ENCODE assay signal across 1 cellular context in genomic region chr14:54567634-54568561, GRCh38.
TF ChIP-seq lines count a peak whose summit lies in the region.

No MANE protein-coding gene starts in this region.

TF ChIP-seq in H1, 55 proteins besides CTCF, POLR2A, EP300 and RAD21:
- no peak for TF ChIP-seq JUND (IDR thresholded peaks at IDR 0.05; ENCODE audit: low read length)
- no peak for TF ChIP-seq SIX5 (IDR thresholded peaks at IDR 0.05; ENCODE audit: low read depth, low read length)
- no peak for TF ChIP-seq CREB1 (IDR thresholded peaks at IDR 0.05)
- peak; percentile 59 for TF ChIP-seq KDM4A (IDR thresholded peaks at IDR 0.05; ENCODE audit: low read depth, low read length, severe bottlenecking)
- TF ChIP-seq RBBP5 (IDR thresholded peaks at IDR 0.05; ENCODE audit: borderline replicate concordance, low read depth, low read length) = no peak
- TF ChIP-seq PHF8 (conservative IDR thresholded peaks at IDR 0.05; ENCODE audit: low read depth, low read length) = peak; percentile 30; the same call in 1 of the 2 replicates
- TF ChIP-seq RNF2 (IDR thresholded peaks at IDR 0.05; ENCODE audit: borderline replicate concordance, low read depth, low read length, missing control alignments, poor library complexity, severe bottlenecking) = no peak
- TF ChIP-seq SAP30 (IDR thresholded peaks at IDR 0.05; ENCODE audit: insufficient read depth, insufficient replicate concordance, low read length) = no peak
- no peak for TF ChIP-seq ATF2 (IDR thresholded peaks at IDR 0.05; ENCODE audit: low read length)
- no peak for TF ChIP-seq NANOG (IDR thresholded peaks at IDR 0.05; ENCODE audit: insufficient read depth, low read depth, low read length, poor library complexity, severe bottlenecking)
- TF ChIP-seq MAX (IDR thresholded peaks at IDR 0.05) = peak; percentile 47; the same call in 1 of the 2 replicates
- no peak for TF ChIP-seq NRF1 (IDR thresholded peaks at IDR 0.05; ENCODE audit: low read depth, low read length)
- no peak for TF ChIP-seq POU5F1 (IDR thresholded peaks at IDR 0.05; ENCODE audit: low read depth, low read length)
- TF ChIP-seq POLR2AphosphoS5 (IDR thresholded peaks at IDR 0.05; ENCODE audit: low read depth, low read length) = peak; percentile 39; the same call in 1 of the 2 replicates
- no peak for TF ChIP-seq SP4 (IDR thresholded peaks at IDR 0.05; ENCODE audit: low read length)
- no peak for TF ChIP-seq KDM5A (IDR thresholded peaks at IDR 0.05; ENCODE audit: low read length)
- TF ChIP-seq GABPA (IDR thresholded peaks at IDR 0.05; ENCODE audit: borderline replicate concordance, insufficient read depth, low read length) = no peak
- TF ChIP-seq JUN (IDR thresholded peaks at IDR 0.05; ENCODE audit: low read depth, low read length) = no peak
- TF ChIP-seq CHD2 (IDR thresholded peaks at IDR 0.05; ENCODE audit: low read length) = no peak
- no peak for TF ChIP-seq TBP (IDR thresholded peaks at IDR 0.05; ENCODE audit: low read depth, low read length)
- no peak for TF ChIP-seq SUZ12 (IDR thresholded peaks at IDR 0.05; ENCODE audit: low read length)
- TF ChIP-seq, protein P1, sequence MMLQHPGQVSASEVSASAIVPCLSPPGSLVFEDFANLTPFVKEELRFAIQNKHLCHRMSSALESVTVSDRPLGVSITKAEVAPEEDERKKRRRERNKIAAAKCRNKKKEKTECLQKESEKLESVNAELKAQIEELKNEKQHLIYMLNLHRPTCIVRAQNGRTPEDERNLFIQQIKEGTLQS (IDR thresholded peaks at IDR 0.05; ENCODE audit: insufficient read depth, low read depth, low read length) = no peak
- TF ChIP-seq KDM1A (IDR thresholded peaks at IDR 0.05; ENCODE audit: borderline replicate concordance, low read length) = no peak
- no peak; a peak in 1 of 4 replicates for TF ChIP-seq SIN3A (conservative IDR thresholded peaks at IDR 0.05 in 1 of 2, IDR thresholded peaks at IDR 0.05 in 1 of 2; ENCODE audit: low read depth in 1 of 2, low read length in 2 of 2)
- TF ChIP-seq SRF (IDR thresholded peaks at IDR 0.05; ENCODE audit: low read depth, low read length) = no peak
- 0 out of 2 replicates have a peak, but pooled peaks have one; percentile 28 for TF ChIP-seq E2F6 (IDR thresholded peaks at IDR 0.05)
- no peak for TF ChIP-seq RFX5 (IDR thresholded peaks at IDR 0.05; ENCODE audit: borderline replicate concordance, low read depth, low read length)
- TF ChIP-seq EZH2 (IDR thresholded peaks at IDR 0.05; ENCODE audit: low read depth, low read length, severe bottlenecking) = no peak
- TF ChIP-seq RXRA (IDR thresholded peaks at IDR 0.05; ENCODE audit: insufficient read depth, low read depth, low read length) = no peak
- no peak for TF ChIP-seq TAF7 (optimal IDR thresholded peaks at IDR 0.05; ENCODE audit: borderline replicate concordance, low read depth, low read length)
- no peak for TF ChIP-seq GTF2F1 (IDR thresholded peaks at IDR 0.05; ENCODE audit: borderline replicate concordance, low read depth, low read length)
- no peak for TF ChIP-seq CBX8 (IDR thresholded peaks at IDR 0.05; ENCODE audit: borderline replicate concordance, low read depth, low read length)
- no peak for TF ChIP-seq BRCA1 (IDR thresholded peaks at IDR 0.05; ENCODE audit: low read depth, low read length)
- TF ChIP-seq BCL11A (IDR thresholded peaks at IDR 0.05; ENCODE audit: low read depth in 2 of 2, low read length in 2 of 2) = no peak
- no peak; the same call in 1 of the 2 replicates for TF ChIP-seq TAF1 (IDR thresholded peaks at IDR 0.05; ENCODE audit: low read depth, low read length)
- TF ChIP-seq ASH2L (IDR thresholded peaks at IDR 0.05; ENCODE audit: low read length) = no peak
- TF ChIP-seq HDAC2 (IDR thresholded peaks at IDR 0.05; ENCODE audit: borderline replicate concordance in 1 of 2, low read depth in 2 of 2, low read length in 2 of 2) = no peak
- TF ChIP-seq, protein P2, sequence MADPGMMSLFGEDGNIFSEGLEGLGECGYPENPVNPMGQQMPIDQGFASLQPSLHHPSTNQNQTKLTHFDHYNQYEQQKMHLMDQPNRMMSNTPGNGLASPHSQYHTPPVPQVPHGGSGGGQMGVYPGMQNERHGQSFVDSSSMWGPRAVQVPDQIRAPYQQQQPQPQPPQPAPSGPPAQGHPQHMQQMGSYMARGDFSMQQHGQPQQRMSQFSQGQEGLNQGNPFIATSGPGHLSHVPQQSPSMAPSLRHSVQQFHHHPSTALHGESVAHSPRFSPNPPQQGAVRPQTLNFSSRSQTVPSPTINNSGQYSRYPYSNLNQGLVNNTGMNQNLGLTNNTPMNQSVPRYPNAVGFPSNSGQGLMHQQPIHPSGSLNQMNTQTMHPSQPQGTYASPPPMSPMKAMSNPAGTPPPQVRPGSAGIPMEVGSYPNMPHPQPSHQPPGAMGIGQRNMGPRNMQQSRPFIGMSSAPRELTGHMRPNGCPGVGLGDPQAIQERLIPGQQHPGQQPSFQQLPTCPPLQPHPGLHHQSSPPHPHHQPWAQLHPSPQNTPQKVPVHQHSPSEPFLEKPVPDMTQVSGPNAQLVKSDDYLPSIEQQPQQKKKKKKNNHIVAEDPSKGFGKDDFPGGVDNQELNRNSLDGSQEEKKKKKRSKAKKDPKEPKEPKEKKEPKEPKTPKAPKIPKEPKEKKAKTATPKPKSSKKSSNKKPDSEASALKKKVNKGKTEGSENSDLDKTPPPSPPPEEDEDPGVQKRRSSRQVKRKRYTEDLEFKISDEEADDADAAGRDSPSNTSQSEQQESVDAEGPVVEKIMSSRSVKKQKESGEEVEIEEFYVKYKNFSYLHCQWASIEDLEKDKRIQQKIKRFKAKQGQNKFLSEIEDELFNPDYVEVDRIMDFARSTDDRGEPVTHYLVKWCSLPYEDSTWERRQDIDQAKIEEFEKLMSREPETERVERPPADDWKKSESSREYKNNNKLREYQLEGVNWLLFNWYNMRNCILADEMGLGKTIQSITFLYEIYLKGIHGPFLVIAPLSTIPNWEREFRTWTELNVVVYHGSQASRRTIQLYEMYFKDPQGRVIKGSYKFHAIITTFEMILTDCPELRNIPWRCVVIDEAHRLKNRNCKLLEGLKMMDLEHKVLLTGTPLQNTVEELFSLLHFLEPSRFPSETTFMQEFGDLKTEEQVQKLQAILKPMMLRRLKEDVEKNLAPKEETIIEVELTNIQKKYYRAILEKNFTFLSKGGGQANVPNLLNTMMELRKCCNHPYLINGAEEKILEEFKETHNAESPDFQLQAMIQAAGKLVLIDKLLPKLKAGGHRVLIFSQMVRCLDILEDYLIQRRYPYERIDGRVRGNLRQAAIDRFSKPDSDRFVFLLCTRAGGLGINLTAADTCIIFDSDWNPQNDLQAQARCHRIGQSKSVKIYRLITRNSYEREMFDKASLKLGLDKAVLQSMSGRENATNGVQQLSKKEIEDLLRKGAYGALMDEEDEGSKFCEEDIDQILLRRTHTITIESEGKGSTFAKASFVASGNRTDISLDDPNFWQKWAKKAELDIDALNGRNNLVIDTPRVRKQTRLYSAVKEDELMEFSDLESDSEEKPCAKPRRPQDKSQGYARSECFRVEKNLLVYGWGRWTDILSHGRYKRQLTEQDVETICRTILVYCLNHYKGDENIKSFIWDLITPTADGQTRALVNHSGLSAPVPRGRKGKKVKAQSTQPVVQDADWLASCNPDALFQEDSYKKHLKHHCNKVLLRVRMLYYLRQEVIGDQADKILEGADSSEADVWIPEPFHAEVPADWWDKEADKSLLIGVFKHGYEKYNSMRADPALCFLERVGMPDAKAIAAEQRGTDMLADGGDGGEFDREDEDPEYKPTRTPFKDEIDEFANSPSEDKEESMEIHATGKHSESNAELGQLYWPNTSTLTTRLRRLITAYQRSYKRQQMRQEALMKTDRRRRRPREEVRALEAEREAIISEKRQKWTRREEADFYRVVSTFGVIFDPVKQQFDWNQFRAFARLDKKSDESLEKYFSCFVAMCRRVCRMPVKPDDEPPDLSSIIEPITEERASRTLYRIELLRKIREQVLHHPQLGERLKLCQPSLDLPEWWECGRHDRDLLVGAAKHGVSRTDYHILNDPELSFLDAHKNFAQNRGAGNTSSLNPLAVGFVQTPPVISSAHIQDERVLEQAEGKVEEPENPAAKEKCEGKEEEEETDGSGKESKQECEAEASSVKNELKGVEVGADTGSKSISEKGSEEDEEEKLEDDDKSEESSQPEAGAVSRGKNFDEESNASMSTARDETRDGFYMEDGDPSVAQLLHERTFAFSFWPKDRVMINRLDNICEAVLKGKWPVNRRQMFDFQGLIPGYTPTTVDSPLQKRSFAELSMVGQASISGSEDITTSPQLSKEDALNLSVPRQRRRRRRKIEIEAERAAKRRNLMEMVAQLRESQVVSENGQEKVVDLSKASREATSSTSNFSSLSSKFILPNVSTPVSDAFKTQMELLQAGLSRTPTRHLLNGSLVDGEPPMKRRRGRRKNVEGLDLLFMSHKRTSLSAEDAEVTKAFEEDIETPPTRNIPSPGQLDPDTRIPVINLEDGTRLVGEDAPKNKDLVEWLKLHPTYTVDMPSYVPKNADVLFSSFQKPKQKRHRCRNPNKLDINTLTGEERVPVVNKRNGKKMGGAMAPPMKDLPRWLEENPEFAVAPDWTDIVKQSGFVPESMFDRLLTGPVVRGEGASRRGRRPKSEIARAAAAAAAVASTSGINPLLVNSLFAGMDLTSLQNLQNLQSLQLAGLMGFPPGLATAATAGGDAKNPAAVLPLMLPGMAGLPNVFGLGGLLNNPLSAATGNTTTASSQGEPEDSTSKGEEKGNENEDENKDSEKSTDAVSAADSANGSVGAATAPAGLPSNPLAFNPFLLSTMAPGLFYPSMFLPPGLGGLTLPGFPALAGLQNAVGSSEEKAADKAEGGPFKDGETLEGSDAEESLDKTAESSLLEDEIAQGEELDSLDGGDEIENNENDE (IDR thresholded peaks at IDR 0.05; ENCODE audit: insufficient replicate concordance, low read length) = no peak
- no peak for TF ChIP-seq YY1 (IDR thresholded peaks at IDR 0.05; ENCODE audit: low read depth, low read length)
- TF ChIP-seq FOSL1 (IDR thresholded peaks at IDR 0.05; ENCODE audit: insufficient read depth, low read depth, low read length) = no peak
